In the genomic region with DNA sequence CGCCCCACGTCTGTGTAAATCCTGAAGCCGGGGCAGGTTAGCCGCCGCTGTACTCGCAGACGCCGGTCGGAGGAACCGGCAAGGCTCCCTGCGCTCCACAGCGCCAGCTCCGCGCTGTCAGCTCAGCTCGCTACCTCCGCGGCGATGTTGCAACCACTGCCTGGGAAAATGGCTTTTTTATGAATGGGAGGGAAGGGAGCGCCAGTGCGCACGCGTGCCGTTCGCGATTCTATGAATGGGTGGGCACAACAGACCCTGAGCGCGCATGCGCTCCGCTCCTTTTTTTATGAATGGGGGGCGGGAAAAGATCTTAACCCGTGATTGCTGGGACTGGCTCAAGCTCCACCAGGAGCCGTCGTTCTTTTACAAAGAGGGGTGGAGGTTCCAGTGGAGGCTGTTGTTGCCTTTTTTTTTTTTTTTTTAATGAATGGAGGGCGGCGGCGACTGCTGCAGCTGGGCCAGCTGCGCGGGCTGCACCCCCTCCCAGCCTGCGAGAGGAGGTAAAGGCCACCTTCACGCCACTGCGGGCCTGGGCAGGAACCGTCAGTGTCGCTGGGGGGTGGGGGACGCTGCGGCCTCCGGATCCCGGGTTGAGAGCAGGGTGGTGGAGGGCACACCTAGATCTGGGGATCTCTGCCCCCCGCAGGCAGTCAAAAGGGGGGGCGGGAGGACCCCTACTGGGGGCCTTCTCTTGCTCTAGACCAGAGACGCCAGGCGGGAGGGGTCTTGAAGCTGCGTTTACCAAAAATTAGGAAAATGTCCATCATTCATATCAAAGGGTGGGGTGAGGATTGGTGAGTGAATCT, we compare ENCODE assay signal across 8 cellular contexts. TPM values are rescaled to one million over a fixed set of nuclear protein-coding genes. Genes with fewer than 3 reads are reported as not detected.
DNase-seq lines count a peak whose midpoint lies in the region; FAIRE-seq and TF ChIP-seq lines count a peak whose summit lies in the region.

A gene with protein sequence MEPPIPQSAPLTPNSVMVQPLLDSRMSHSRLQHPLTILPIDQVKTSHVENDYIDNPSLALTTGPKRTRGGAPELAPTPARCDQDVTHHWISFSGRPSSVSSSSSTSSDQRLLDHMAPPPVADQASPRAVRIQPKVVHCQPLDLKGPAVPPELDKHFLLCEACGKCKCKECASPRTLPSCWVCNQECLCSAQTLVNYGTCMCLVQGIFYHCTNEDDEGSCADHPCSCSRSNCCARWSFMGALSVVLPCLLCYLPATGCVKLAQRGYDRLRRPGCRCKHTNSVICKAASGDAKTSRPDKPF (minus strand): TSS at position 151 of the 806 bp plus-strand sequence. CDS start 9,913 bp downstream, outside the sequence.

- 0 out of 2 replicates have a peak, but pooled peaks have one; percentile 16 for TF ChIP-seq CTCF in MM.1S (IDR thresholded peaks at IDR 0.05; ENCODE audit: low read length)

- DNase-seq in HAP-1 (ENCODE audit: low spot score in 2 of 2): peak; percentile 88 to 94
- DNase-seq in MM.1S: peak; percentile 93
- DNase-seq in SJCRH30: peak; percentile 98 to 100
- DNase-seq in activated naive CD4-positive, alpha-beta T cell treated with Interleukin-2 at 50 U/mL for 16 hours: peak; percentile 85
- DNase-seq in frontal cortex (ENCODE audit: low spot score in 2 of 2): peak; percentile 83 to 89
- DNase-seq in stromal cell of bone marrow (ENCODE audit: low read depth): peak; percentile 94

- H3K4me1 ChIP-seq in HAP-1 (peaks cover 6% of the 10 kb centered on the region; the same call in 1 of the 2 replicates), MM.1S (ENCODE audit: low read length) (peaks cover 3% of the 10 kb centered on the region; the same call in 1 of the 2 replicates), SJCRH30 (peaks cover 24% of the 10 kb centered on the region), neuron (ENCODE audit: insufficient read depth, low read length) (peaks cover 62% of the 10 kb centered on the region)

- H3K4me3 ChIP-seq in HAP-1 (peak within 1 kb of the TSS; percentile 44), MM.1S (ENCODE audit: low read length) (peak within 1 kb of the TSS; percentile 83), SJCRH30 (peak within 1 kb of the TSS; percentile 78), neuron (ENCODE audit: low read length) (peak within 1 kb of the TSS; percentile 58)

- H3K36me3 ChIP-seq in HAP-1 (replicated peaks): no peaks in the 10 kb centered on the region
- H3K36me3 ChIP-seq in MM.1S (replicated peaks; ENCODE audit: insufficient read depth, low read length): no peaks in the 10 kb centered on the region
- no peaks in the 10 kb centered on the region for H3K36me3 ChIP-seq in SJCRH30
- H3K36me3 ChIP-seq in neuron (ENCODE audit: insufficient read depth, low read length): no peaks in the 10 kb centered on the region

- H2AFZ ChIP-seq in MM.1S (ENCODE audit: low read length) (peak within 1 kb of the TSS; percentile 93), neuron (ENCODE audit: low read depth, low read length) (peak within 1 kb of the TSS; percentile 89)

- no peaks in the 10 kb centered on the region for H3K79me2 ChIP-seq in MM.1S (ENCODE audit: low read length)

- FAIRE-seq in G401.6 (lab: Jason Lieb, UNC) (peak; percentile 98), frontal cortex (lab: Jason Lieb, UNC) (no peak)

- H3K4me2 ChIP-seq in MM.1S (ENCODE audit: low read depth, low read length): peak within 1 kb of the TSS; percentile 91

- H3K27ac ChIP-seq in MM.1S (ENCODE audit: low read length) (peak within 1 kb of the TSS; percentile 48; the same call in 1 of the 2 replicates), SJCRH30 (peak within 1 kb of the TSS; percentile 93)

- no peaks in the 10 kb centered on the region for H3K9me2 ChIP-seq in MM.1S (replicated peaks; ENCODE audit: insufficient read depth, low read length)

- peak within 1 kb of the TSS; percentile 73; the same call in 1 of the 2 replicates for H3K9ac ChIP-seq in MM.1S (ENCODE audit: low read length)

- H3K27me3 ChIP-seq in HAP-1 (ENCODE audit: low read depth) (peaks cover 2% of the 10 kb centered on the region; the same call in 1 of the 2 replicates), MM.1S (replicated peaks; ENCODE audit: insufficient read depth, low read length) (no peaks in the 10 kb centered on the region), SJCRH30 (no peaks in the 10 kb centered on the region), neuron (ENCODE audit: insufficient read depth, low read length) (peaks cover 25% of the 10 kb centered on the region)

- H3F3A ChIP-seq in MM.1S (ENCODE audit: insufficient read depth, low read length): peaks cover 13% of the 10 kb centered on the region; the same call in 1 of the 2 replicates

- no peaks in the 10 kb centered on the region for H4K20me1 ChIP-seq in MM.1S (ENCODE audit: insufficient read depth, low read length)

- H3K9me3 ChIP-seq in HAP-1 (no peaks in the 10 kb centered on the region), MM.1S (replicated peaks; ENCODE audit: insufficient read depth, low read length) (no peaks in the 10 kb centered on the region), SJCRH30 (replicated peaks) (no peaks in the 10 kb centered on the region), neuron (ENCODE audit: low read length) (no peaks in the 10 kb centered on the region)

- in situ Hi-C loops in HAP-1 (cut with MboI; ENCODE audit: low sequenced_read_pairs): no loop called here

RNA-seq across cellular contexts. Expression of the gene that starts here (rescaled TPM):
- total RNA-seq in SJCRH30 (2014; rRNA removed; shearing (Covaris generic)): 41.6 and 41.7 TPM in 2 replicates
- total RNA-seq in frontal cortex: 4.5 TPM

Comparison
In these comparisons a context has a peak if more than half of its experiments do, and no peak if none do; other contexts are left out.
1. Peak in every context shown above with its lines: DNase-seq, H3K4me3 ChIP-seq and H3K27ac ChIP-seq.